ENCODE assay signal across 8 cellular contexts in genomic region chr1:186375152-186375928, GRCh38. TPM values are rescaled to one million over a fixed set of nuclear protein-coding genes. Genes with fewer than 3 reads are reported as not detected.
DNase-seq lines count a peak whose midpoint lies in the region; ATAC-seq, FAIRE-seq and TF ChIP-seq lines count a peak whose summit lies in the region.

ODR4 (plus strand) TSS chr1:186375838; CDS start chr1:186379786, 3,948 bp downstream.
TPR (minus strand) TSS chr1:186375253; CDS start chr1:186375028, 225 bp downstream.

- POLR2A ChIA-PET in BJ (lab: Charles Lee), result interaction anchor here (0.6 kb wide), 1 partner anchor 23 kb away, joined by 10 read pairs; no protein-coding TSS in a partner anchor

- H3K9me3 Mint-ChIP-seq in activated CD4-positive, alpha-beta T cell treated with anti-CD3 and anti-CD28 coated beads, Interleukin-2, amount 10 ng/mL, durations not matched to agents 24 days and 14 days, result no peaks in the 10 kb centered on the region

- peak; percentile 98 for FAIRE-seq in GM19239 (lab: Jason Lieb, UNC)

- H3K4me3 Mint-ChIP-seq in activated CD4-positive, alpha-beta T cell treated with anti-CD3 and anti-CD28 coated beads, Interleukin-2, amount 10 ng/mL, durations not matched to agents 24 days and 14 days, result peak within 1 kb of the TSS; percentile 100

- TF ChIP-seq CTCF in BJ (IDR thresholded peaks at IDR 0.05; ENCODE audit: insufficient read depth, low read depth, low read length) (peak; percentile 93), coronary artery (IDR thresholded peaks at IDR 0.05) (peak; percentile 85)

- ATAC-seq in HG03460 (IDR thresholded peaks at IDR 0.05; ENCODE audit: unreplicated experiment), result peak; percentile 90
- ATAC-seq in left colon, result peak; percentile 91

- peaks cover 37% of the 10 kb centered on the region for H3K4me1 Mint-ChIP-seq in activated CD4-positive, alpha-beta T cell treated with anti-CD3 and anti-CD28 coated beads, Interleukin-2, amount 10 ng/mL, durations not matched to agents 24 days and 14 days

- H3K27ac ChIP-seq in coronary artery, result peak within 1 kb of the TSS; percentile 91 to 93

- H3K27ac Mint-ChIP-seq in activated CD4-positive, alpha-beta T cell treated with anti-CD3 and anti-CD28 coated beads, Interleukin-2, amount 10 ng/mL, durations not matched to agents 24 days and 14 days, result peak within 1 kb of the TSS; percentile 99

- peak within 1 kb of the TSS; percentile 85 for H3K4me3 ChIP-seq in BJ (ENCODE audit: low read depth, low read length)
- H3K4me3 ChIP-seq in coronary artery, result peak within 1 kb of the TSS; percentile 89

- no peaks in the 10 kb centered on the region for H3K27me3 Mint-ChIP-seq in activated CD4-positive, alpha-beta T cell treated with anti-CD3 and anti-CD28 coated beads, Interleukin-2, amount 10 ng/mL, durations not matched to agents 24 days and 14 days

- DNase-seq in BJ (ENCODE audit: low read depth) (peak; percentile 97), GM19239 (ENCODE audit: insufficient read length, low spot score) (peak; percentile 54), NCI-H526 (lab: John Stamatoyannopoulos, UW) (peak; percentile 100), coronary artery (ENCODE audit: low spot score) (peak; percentile 98), left colon (peak; percentile 99)
- DNase-seq in activated CD4-positive, alpha-beta T cell treated with anti-CD3 and anti-CD28 coated beads, Interleukin-2, amount 10 ng/mL, durations not matched to agents 24 days and 14 days, result peak; percentile 99
- peak; percentile 96 to 97 for DNase-seq in stimulated activated CD4-positive, alpha-beta T cell treated with anti-CD3 and anti-CD28 coated beads, Interleukin-2, amount 100 ng/mL, for 24 hours

- H3K36me3 Mint-ChIP-seq in activated CD4-positive, alpha-beta T cell treated with anti-CD3 and anti-CD28 coated beads, Interleukin-2, amount 10 ng/mL, durations not matched to agents 24 days and 14 days (ENCODE audit: low read depth), result peaks cover 38% of the 10 kb centered on the region

- CTCF ChIA-PET in BJ (lab: Yijun Ruan, JAX), result interaction anchor here (0.6 to 1.5 kb wide), 18 partner anchors 9 to 611 kb away, joined by 3 to 20 read pairs (median 4); partner anchors contain the start of gene PTGS2

- no peaks in the 10 kb centered on the region for H3K27me3 ChIP-seq in BJ (ENCODE audit: control insufficient read depth, insufficient read depth, low read length)

- intact Hi-C loops in activated CD4-positive, alpha-beta T cell treated with anti-CD3 and anti-CD28 coated beads, Interleukin-2, amount 10 ng/mL, durations not matched to agents 24 days and 14 days (cut with micrococcal nuclease), result loop anchor here (1.0 to 10.0 kb wide), 8 partner anchors 29 to 1329 kb away; partner anchors contain the start of genes IVNS1ABP and SWT1
- intact Hi-C loops in left colon (cut with DNase I, micrococcal nuclease), result loop anchor here in 1 of 2 donors (10.0 kb wide), 1 partner anchor 1221 kb away; the partner anchor contains the start of genes SWT1 and TRMT1L

- peaks cover 2% of the 10 kb centered on the region; the same call in 1 of the 2 replicates for H3K36me3 ChIP-seq in BJ (ENCODE audit: control insufficient read depth, insufficient read depth, low read length)

RNA-seq across cellular contexts. Expression of gene ODR4, which starts in this region (rescaled TPM):
- 6.2 and 11.2 TPM in 2 replicates for polyA plus RNA-seq in BJ (2011; rRNA removed)
- polyA minus RNA-seq in BJ (2011; rRNA and poly(A)+ RNA removed), result 3.1 and 4.2 TPM in 2 replicates
- 15.6 and 20.0 TPM in 2 replicates for total RNA-seq in activated CD4-positive, alpha-beta T cell treated with anti-CD3 and anti-CD28 coated beads, Interleukin-2, amount 10 ng/mL, durations not matched to agents 24 days and 14 days
- 10 to 100 TPM; 16.8 to 19.0 TPM for total RNA-seq in left colon

RNA-seq across cellular contexts. Expression of gene TPR, which starts in this region (rescaled TPM):
- 48.6 and 55.3 TPM in 2 replicates for polyA plus RNA-seq in BJ (2011; rRNA removed)
- 68.7 and 69.3 TPM in 2 replicates for polyA minus RNA-seq in BJ (2011; rRNA and poly(A)+ RNA removed)
- 174 and 185 TPM in 2 replicates for total RNA-seq in activated CD4-positive, alpha-beta T cell treated with anti-CD3 and anti-CD28 coated beads, Interleukin-2, amount 10 ng/mL, durations not matched to agents 24 days and 14 days
- 10 to 100 TPM; 66.0 to 70.0 TPM for total RNA-seq in left colon

Comparison
In these comparisons a context has a peak if more than half of its experiments do, and no peak if none do; other contexts are left out.
1. Peak in every context shown above with its lines: DNase-seq, ATAC-seq, H3K4me3 ChIP-seq and H3K27ac ChIP-seq.